Comparison of ENCODE assay signal across 20 cellular contexts in genomic region chr1:202628646-202629215, GRCh38.
DNase-seq lines count a peak whose midpoint lies in the region; ATAC-seq and TF ChIP-seq lines count a peak whose summit lies in the region.
"Had no signal": no experiment of that assay in that cellular context is flagged by ENCODE, and none has a peak within 500 bp of the region (broad histone marks: within the 10 kb centered on the region; RNA-seq: fewer than 3 reads in every experiment).

No MANE protein-coding gene starts in this region.

- intact Hi-C loops in activated CD4-positive, alpha-beta memory T cell treated with anti-CD3 and anti-CD28 coated beads for 36 hours (cut with micrococcal nuclease), result loop anchor here (10.0 kb wide), 1 partner anchor 284 kb away; the partner anchor contains the start of genes PPP1R12B and UBE2T
- intact Hi-C loops in heart left ventricle (cut with DNase I), result loop anchor here in 3 of 10 donors (5.0 to 10.0 kb wide), 2 partner anchors 41 to 284 kb away; partner anchors contain the start of genes PPP1R12B (in 3 of the 3) and UBE2T (in 3 of the 3)
- intact Hi-C loops in upper lobe of right lung (cut with DNase I), result no loop called here

- peaks cover 29% of the 10 kb centered on the region for H3K4me1 Mint-ChIP-seq in activated CD4-positive, alpha-beta memory T cell treated with anti-CD3 and anti-CD28 coated beads, Interleukin-2, amount 10 ng/mL, durations not matched to agents 7 days and 5 days
- peaks cover 35% of the 10 kb centered on the region for H3K4me1 Mint-ChIP-seq in activated CD4-positive, alpha-beta memory T cell treated with anti-CD3 and anti-CD28 coated beads for 36 hours (ENCODE audit: low read depth)
- H3K4me1 Mint-ChIP-seq in central memory CD8-positive, alpha-beta T cell, result peaks cover 36% of the 10 kb centered on the region

- no peak for DNase-seq in activated CD4-positive, alpha-beta memory T cell treated with anti-CD3 and anti-CD28 coated beads, Interleukin-2, amount 10 ng/mL, durations not matched to agents 7 days and 5 days
- DNase-seq in activated CD4-positive, alpha-beta memory T cell treated with anti-CD3 and anti-CD28 coated beads for 36 hours, result no peak
- no peak for DNase-seq in central memory CD8-positive, alpha-beta T cell (ENCODE audit: low spot score in 2 of 2)
- DNase-seq in heart left ventricle, result no peak
- no peak for DNase-seq in upper lobe of right lung
- no peak for DNase-seq in DMS 273 treated with DMSO at 0.1 percent for 48 hours (lab: John Stamatoyannopoulos, UW)
- DNase-seq: effector CD8-positive, alpha-beta T cell; EL; islet precursor cell; mammary epithelial cell; MG63; NCI-H187 treated with DMSO at 0.1 percent for 48 hours; NCI-H446; retina; SW 1271; trophoblast cell; WERI-Rb-1 had no signal

- peak overlapping the region; percentile 1 for H3K4me3 Mint-ChIP-seq in activated CD4-positive, alpha-beta memory T cell treated with anti-CD3 and anti-CD28 coated beads, Interleukin-2, amount 10 ng/mL, durations not matched to agents 7 days and 5 days
- no peak overlapping the region for H3K4me3 Mint-ChIP-seq in activated CD4-positive, alpha-beta memory T cell treated with anti-CD3 and anti-CD28 coated beads for 36 hours
- H3K4me3 Mint-ChIP-seq in central memory CD8-positive, alpha-beta T cell, result peak overlapping the region; percentile 57

- CTCF ChIA-PET in activated CD4-positive, alpha-beta memory T cell treated with anti-CD3 and anti-CD28 coated beads, Interleukin-2, amount 10 ng/mL, durations not matched to agents 7 days and 5 days (lab: Charles Lee), result interaction anchor here (1.5 kb wide), 1 partner anchor 55 kb away, joined by 4 read pairs; no protein-coding TSS in a partner anchor
- CTCF ChIA-PET in activated CD4-positive, alpha-beta memory T cell treated with anti-CD3 and anti-CD28 coated beads for 36 hours (lab: Charles Lee), result no interaction called here

- H3K36me3 ChIP-seq in neutrophil (no peaks in the 10 kb centered on the region), heart left ventricle (no peaks in the 10 kb centered on the region), upper lobe of right lung (no peaks in the 10 kb centered on the region)
- H3K36me3 ChIP-seq: breast epithelium, MG63, WERI-Rb-1 had no signal

- H3K27ac ChIP-seq in neutrophil, result peak overlapping the region; percentile 24
- H3K27ac ChIP-seq in heart left ventricle, result peak overlapping the region in 1 of 12 donors; percentile 15
- no peak overlapping the region for H3K27ac ChIP-seq in upper lobe of right lung
- H3K27ac ChIP-seq: breast epithelium, WERI-Rb-1 had no signal

- H3K9me3 Mint-ChIP-seq in activated CD4-positive, alpha-beta memory T cell treated with anti-CD3 and anti-CD28 coated beads, Interleukin-2, amount 10 ng/mL, durations not matched to agents 7 days and 5 days, result no peaks in the 10 kb centered on the region
- H3K9me3 Mint-ChIP-seq in activated CD4-positive, alpha-beta memory T cell treated with anti-CD3 and anti-CD28 coated beads for 36 hours, result no peaks in the 10 kb centered on the region
- no peaks in the 10 kb centered on the region for H3K9me3 Mint-ChIP-seq in central memory CD8-positive, alpha-beta T cell

- ATAC-seq in GM21528 (IDR thresholded peaks at IDR 0.05; ENCODE audit: low FRiP score, unreplicated experiment) (peak; percentile 21), heart left ventricle (no peak), upper lobe of right lung (no peak)
- no peak for ATAC-seq in central memory CD8-positive, alpha-beta T cell (replicated peaks; ENCODE audit: extremely low read depth, poor library complexity, severe bottlenecking)

- no peaks in the 10 kb centered on the region for H3K36me3 Mint-ChIP-seq in activated CD4-positive, alpha-beta memory T cell treated with anti-CD3 and anti-CD28 coated beads, Interleukin-2, amount 10 ng/mL, durations not matched to agents 7 days and 5 days (ENCODE audit: low read depth)
- no peaks in the 10 kb centered on the region for H3K36me3 Mint-ChIP-seq in activated CD4-positive, alpha-beta memory T cell treated with anti-CD3 and anti-CD28 coated beads for 36 hours
- peaks cover 3% of the 10 kb centered on the region for H3K36me3 Mint-ChIP-seq in central memory CD8-positive, alpha-beta T cell (ENCODE audit: insufficient read depth)

- TF ChIP-seq CTCF in neutrophil (IDR thresholded peaks at IDR 0.05), result no peak
- TF ChIP-seq CTCF in heart left ventricle (IDR thresholded peaks at IDR 0.05), result no peak
- TF ChIP-seq CTCF in upper lobe of right lung (IDR thresholded peaks at IDR 0.05), result no peak

- no peak for TF ChIP-seq POLR2A in heart left ventricle (IDR thresholded peaks at IDR 0.05)

- POLR2A ChIA-PET in activated CD4-positive, alpha-beta memory T cell treated with anti-CD3 and anti-CD28 coated beads, Interleukin-2, amount 10 ng/mL, durations not matched to agents 7 days and 5 days (lab: Charles Lee), result no interaction called here
- POLR2A ChIA-PET in activated CD4-positive, alpha-beta memory T cell treated with anti-CD3 and anti-CD28 coated beads for 36 hours (lab: Charles Lee), result no interaction called here

- peak overlapping the region; percentile 87 for H3K27ac Mint-ChIP-seq in activated CD4-positive, alpha-beta memory T cell treated with anti-CD3 and anti-CD28 coated beads, Interleukin-2, amount 10 ng/mL, durations not matched to agents 7 days and 5 days
- H3K27ac Mint-ChIP-seq in activated CD4-positive, alpha-beta memory T cell treated with anti-CD3 and anti-CD28 coated beads for 36 hours, result no peak overlapping the region
- H3K27ac Mint-ChIP-seq in central memory CD8-positive, alpha-beta T cell (ENCODE audit: low read depth), result peak overlapping the region; percentile 14

- H3K4me3 ChIP-seq in neutrophil (ENCODE audit: low read depth in 1 of 2, low read length in 1 of 2), result peak overlapping the region in 1 of 2 experiments; percentile 26
- no peak overlapping the region for H3K4me3 ChIP-seq in heart left ventricle
- no peak overlapping the region for H3K4me3 ChIP-seq in upper lobe of right lung
- H3K4me3 ChIP-seq: breast epithelium, MG63 had no signal

- H3K27me3 Mint-ChIP-seq in activated CD4-positive, alpha-beta memory T cell treated with anti-CD3 and anti-CD28 coated beads, Interleukin-2, amount 10 ng/mL, durations not matched to agents 7 days and 5 days, result peaks cover 26% of the 10 kb centered on the region
- peaks cover 7% of the 10 kb centered on the region for H3K27me3 Mint-ChIP-seq in activated CD4-positive, alpha-beta memory T cell treated with anti-CD3 and anti-CD28 coated beads for 36 hours
- peaks cover 37% of the 10 kb centered on the region for H3K27me3 Mint-ChIP-seq in central memory CD8-positive, alpha-beta T cell

- H3K27me3 ChIP-seq in neutrophil, result peaks cover 75% of the 10 kb centered on the region
- peaks cover 0 to 64% (median 0%) of the 10 kb centered on the region in 9 donors for H3K27me3 ChIP-seq in heart left ventricle
- peaks cover 12% of the 10 kb centered on the region for H3K27me3 ChIP-seq in upper lobe of right lung
- H3K27me3 ChIP-seq: MG63 had no signal

- H3K4me1 ChIP-seq in neutrophil (ENCODE audit: control insufficient read depth in 1 of 2, insufficient read depth in 1 of 2, low read depth in 1 of 2, low read length in 1 of 2) (peaks cover 19 to 69% of the 10 kb centered on the region in 2 experiments), heart left ventricle (peaks cover 0 to 20% (median 9%) of the 10 kb centered on the region in 12 donors), upper lobe of right lung (peaks cover 7% of the 10 kb centered on the region)
- H3K4me1 ChIP-seq: breast epithelium had no signal

- WGBS in heart left ventricle, 4 donors, result 90 to 93% (median 91%) methylated on average over 7 of the region's 7 CpGs

- no peaks in the 10 kb centered on the region for H3K9me3 ChIP-seq in neutrophil
- H3K9me3 ChIP-seq in heart left ventricle, result no peaks in the 10 kb centered on the region
- H3K9me3 ChIP-seq in upper lobe of right lung, result no peaks in the 10 kb centered on the region
- H3K9me3 ChIP-seq: breast epithelium, MG63 had no signal
